ENCODE assay signal across 9 cellular contexts in genomic region chr14:21212824-21213223, GRCh38. TPM values are rescaled to one million over a fixed set of nuclear protein-coding genes. Genes with fewer than 3 reads are reported as not detected.
"Had no signal": no experiment of that assay in that cellular context is flagged by ENCODE, and none has a peak within 500 bp of the region (broad histone marks: within the 10 kb centered on the region; RNA-seq: fewer than 3 reads in every experiment).

No MANE protein-coding gene starts in this region.

RNA-seq across cellular contexts. Expression of gene OR5AU1, which starts 57.0 kb away (rescaled TPM):
- total RNA-seq: activated CD4-positive, alpha-beta memory T cell treated with anti-CD3 and anti-CD28 coated beads, Interleukin-2, amount 10 ng/mL, durations not matched to agents 7 days and 5 days; activated CD4-positive, alpha-beta T cell treated with anti-CD3 and anti-CD28 coated beads, Interleukin-2, amount 10 ng/mL, durations not matched to agents 7 days and 5 days; activated naive CD8-positive, alpha-beta T cell treated with anti-CD3 and anti-CD28 coated beads, Interleukin-2, amount 10 ng/mL, durations not matched to agents 7 days and 5 days; activated T-helper 1 cell treated with anti-CD3 and anti-CD28 coated beads, Interleukin-12 subunit alpha, Interleukin-12 subunit beta, Interleukin-2, Interleukin-4 antibody, amounts not matched to agents 30 ng/mL and 10 ng/mL and 1 ng/mL, durations not matched to agents 14 hours and 24 hours and 36 hours; adrenal gland; breast epithelium; K562; OCI-LY7; RPMI7951 had no signal
- polyA plus RNA-seq: adrenal gland, K562 had no signal
